In the genomic region with DNA sequence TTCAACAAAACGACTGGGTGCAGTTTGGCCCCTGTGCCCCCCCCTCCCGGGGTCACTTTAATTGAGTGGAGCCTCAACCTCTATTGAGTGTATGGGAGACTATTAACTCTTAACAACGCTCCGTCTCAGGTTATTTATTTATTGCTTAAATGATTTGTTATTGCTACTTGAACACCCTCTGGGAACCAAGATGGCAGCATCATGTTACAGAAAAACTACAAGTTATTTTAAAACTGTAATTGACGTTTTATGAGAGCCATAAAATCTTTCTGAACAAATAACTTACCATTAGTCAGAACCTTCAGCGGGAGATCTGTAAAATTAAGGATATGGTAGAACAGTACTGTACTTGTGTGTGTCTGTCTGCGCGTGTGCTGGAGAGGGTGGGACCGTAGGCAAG, we compare ENCODE assay signal across 26 cellular contexts.
"Had no signal": no experiment of that assay in that cellular context is flagged by ENCODE, and none has a peak within 500 bp of the region (broad histone marks: within the 10 kb centered on the region; RNA-seq: fewer than 3 reads in every experiment).

No MANE protein-coding gene starts in this region.

- H3K9me3 ChIP-seq: left lung, mucosa of descending colon, ovary, psoas muscle, sigmoid colon, spleen, testis, tibial artery had no signal

- FAIRE-seq: frontal cortex, kidney had no signal

- H3K4me1 Mint-ChIP-seq: naive B cell; stimulated activated memory B cell treated with anti-CD40 and anti-IgM and Interleukin-4, amounts not matched to agents 10 μg/mL and 1 μg/mL and 100 μg/mL, for 72 hours had no signal

- H3K36me3 ChIP-seq: left lung, ovary, sigmoid colon, spleen, tibial artery had no signal

- H3K4me3 ChIP-seq: coronary artery, left lung, mucosa of descending colon, ovary, psoas muscle, sigmoid colon, spleen, testis, tibial artery had no signal

- H3K27ac Mint-ChIP-seq: effector memory CD8-positive, alpha-beta T cell; mesothelial cell of epicardium; naive B cell; natural killer cell treated with Interleukin-12 subunit alpha and Interleukin-12 subunit beta and Interleukin-15 and Interleukin-18, amount 100 ng/mL, for 72 hours; stimulated activated memory B cell treated with anti-CD40 and anti-IgM and Interleukin-4, amounts not matched to agents 10 μg/mL and 1 μg/mL and 100 μg/mL, for 72 hours; type B pancreatic cell had no signal

- H3K4me3 Mint-ChIP-seq: effector memory CD8-positive, alpha-beta T cell; mesothelial cell of epicardium; naive B cell; natural killer cell treated with Interleukin-12 subunit alpha and Interleukin-12 subunit beta and Interleukin-15 and Interleukin-18, amount 100 ng/mL, for 72 hours; stimulated activated memory B cell treated with anti-CD40 and anti-IgM and Interleukin-4, amounts not matched to agents 10 μg/mL and 1 μg/mL and 100 μg/mL, for 72 hours; type B pancreatic cell had no signal

- DNase-seq: dermis blood vessel endothelial cell; effector memory CD8-positive, alpha-beta T cell; head of caudate nucleus; kidney; left lung; mesenchymal stem cell; mucosa of descending colon; naive B cell; occipital lobe; ovary; posterior cingulate gyrus; psoas muscle; right cardiac atrium; sigmoid colon; spleen; stimulated activated CD4-positive, alpha-beta T cell treated with anti-CD3 and anti-CD28 coated beads, Interleukin-4, amount 100 ng/mL, for 4 hours; stimulated activated naive CD8-positive, alpha-beta T cell treated with anti-CD3 and anti-CD28 coated beads, Interleukin-15, Interleukin-2, amounts not matched to agents 100 U/mL and 50 U/mL, for 24 hours; substantia nigra; testis; tibial artery had no signal

- H3K4me1 ChIP-seq: left lung, psoas muscle, sigmoid colon, spleen, testis, tibial artery had no signal

- H3K27ac ChIP-seq: coronary artery, left lung, ovary, psoas muscle, sigmoid colon, spleen, testis, tibial artery had no signal

- H3K36me3 Mint-ChIP-seq: mesothelial cell of epicardium; naive B cell; natural killer cell treated with Interleukin-12 subunit alpha and Interleukin-12 subunit beta and Interleukin-15 and Interleukin-18, amount 100 ng/mL, for 72 hours; stimulated activated memory B cell treated with anti-CD40 and anti-IgM and Interleukin-4, amounts not matched to agents 10 μg/mL and 1 μg/mL and 100 μg/mL, for 72 hours; type B pancreatic cell had no signal

- ATAC-seq: effector memory CD8-positive, alpha-beta T cell; left lung; mucosa of descending colon; natural killer cell treated with Interleukin-12 subunit alpha and Interleukin-12 subunit beta and Interleukin-15 and Interleukin-18, amount 100 ng/mL, for 72 hours; psoas muscle; right cardiac atrium; stimulated activated memory B cell treated with anti-CD40 and anti-IgM and Interleukin-4, amounts not matched to agents 10 μg/mL and 1 μg/mL and 100 μg/mL, for 72 hours; stimulated activated naive CD8-positive, alpha-beta T cell treated with anti-CD3 and anti-CD28 coated beads, Interleukin-15, Interleukin-2, amounts not matched to agents 100 U/mL and 50 U/mL, for 24 hours had no signal

- H3K9me3 Mint-ChIP-seq: type B pancreatic cell had no signal

- H3K27me3 ChIP-seq: ovary, sigmoid colon, spleen, testis had no signal

- H3K27me3 Mint-ChIP-seq: stimulated activated memory B cell treated with anti-CD40 and anti-IgM and Interleukin-4, amounts not matched to agents 10 μg/mL and 1 μg/mL and 100 μg/mL, for 72 hours; type B pancreatic cell had no signal
